1 cellular context compared by ENCODE assay signal in genomic region chr7:26179826-26180497, GRCh38.
TF ChIP-seq lines count a peak whose summit lies in the region.

No MANE protein-coding gene starts in this region.

TF ChIP-seq in IMR-90, 13 proteins besides CTCF, POLR2A, EP300 and RAD21:
- TF ChIP-seq CHD1 (IDR thresholded peaks at IDR 0.05; ENCODE audit: low read depth, low read length) (no peak), RFX5 (IDR thresholded peaks at IDR 0.05; ENCODE audit: low read depth, low read length) (no peak), NFE2L2 (IDR thresholded peaks at IDR 0.05; ENCODE audit: low read depth, low read length) (no peak), MAFK (IDR thresholded peaks at IDR 0.05; ENCODE audit: low read depth, low read length) (no peak), ELK1 (IDR thresholded peaks at IDR 0.05; ENCODE audit: borderline replicate concordance, low read depth, low read length) (no peak), SMC3 (IDR thresholded peaks at IDR 0.05; ENCODE audit: low read depth, low read length) (no peak), USF2 (IDR thresholded peaks at IDR 0.05; ENCODE audit: low read depth, low read length) (no peak), MAZ (IDR thresholded peaks at IDR 0.05; ENCODE audit: borderline replicate concordance, low read depth, low read length) (no peak), FOS (IDR thresholded peaks at IDR 0.05; ENCODE audit: low read depth, low read length) (no peak), CEBPB (IDR thresholded peaks at IDR 0.05; ENCODE audit: low read depth, low read length) (no peak), MXI1 (IDR thresholded peaks at IDR 0.05; ENCODE audit: borderline replicate concordance, low read depth, low read length) (no peak), BHLHE40 (IDR thresholded peaks at IDR 0.05; ENCODE audit: low read depth, low read length) (no peak), RCOR1 (IDR thresholded peaks at IDR 0.05; ENCODE audit: insufficient replicate concordance, low read length) (no peak)
